29 cellular contexts compared by ENCODE assay signal in genomic region chr5:109938453-109938852, GRCh38.
"Had no signal": no experiment of that assay in that cellular context is flagged by ENCODE, and none has a peak within 500 bp of the region (broad histone marks: within the 10 kb centered on the region; RNA-seq: fewer than 3 reads in every experiment).

No MANE protein-coding gene starts in this region.

- H3K9me3 ChIP-seq: ovary, suprapubic skin, testis, vagina had no signal

- H3K4me2 ChIP-seq: neural progenitor cell, smooth muscle cell had no signal

- H2AFZ ChIP-seq: neural progenitor cell, parathyroid adenoma had no signal

- H3K4me3 ChIP-seq: neural progenitor cell, ovary, psoas muscle, skin epidermis, smooth muscle cell, spleen, suprapubic skin, testis, tibial artery, transverse colon, upper lobe of left lung, vagina had no signal

- H3K4me1 ChIP-seq: parathyroid adenoma, psoas muscle, spleen, suprapubic skin, testis, tibial artery, transverse colon, upper lobe of left lung, vagina had no signal

- H3K36me3 ChIP-seq: neural progenitor cell, ovary, spleen, suprapubic skin, tibial artery, transverse colon, upper lobe of left lung, vagina had no signal

- FAIRE-seq: urothelium cell line had no signal

- ATAC-seq: naive thymus-derived CD4-positive, alpha-beta T cell; natural killer cell; psoas muscle; right cardiac atrium; sciatic nerve; stimulated activated naive CD8-positive, alpha-beta T cell treated with anti-CD3 and anti-CD28 coated beads, Interleukin-15, amount 100 ng/mL, for 72 hours; stimulated activated naive CD8-positive, alpha-beta T cell treated with anti-CD3 and anti-CD28 coated beads, Interleukin-15, Interleukin-2, amounts not matched to agents 100 U/mL and 50 U/mL, for 24 hours had no signal

- H3K27ac ChIP-seq: neural progenitor cell, ovary, parathyroid adenoma, psoas muscle, skin epidermis, spleen, suprapubic skin, testis, tibial artery, transverse colon, upper lobe of left lung, vagina had no signal

- DNase-seq: naive thymus-derived CD4-positive, alpha-beta T cell; natural killer cell; occipital lobe; ovary; posterior cingulate gyrus; psoas muscle; right cardiac atrium; spleen; stimulated activated CD4-positive, alpha-beta T cell treated with anti-CD3 and anti-CD28 coated beads, Interleukin-12 subunit alpha, Interleukin-12 subunit beta, amount 100 ng/mL, for 4 hours; stimulated activated CD4-positive, alpha-beta T cell treated with anti-CD3 and anti-CD28 coated beads, Interleukin-1b, Interleukin-23, amount 100 ng/mL, for 48 hours; stimulated activated CD4-positive, alpha-beta T cell treated with anti-CD3 and anti-CD28 coated beads, Interleukin-4, amount 100 ng/mL, for 1 hour; stimulated activated CD4-positive, alpha-beta T cell treated with anti-CD3 and anti-CD28 coated beads, Interleukin-4, amount 100 ng/mL, for 4 hours; stimulated activated CD8-positive, alpha-beta memory T cell treated with anti-CD3 and anti-CD28 coated beads, Interleukin-4, amount 100 ng/mL, for 48 hours; stimulated activated naive CD4-positive, alpha-beta T cell; stimulated activated naive CD8-positive, alpha-beta T cell treated with anti-CD3 and anti-CD28 coated beads, Interleukin-15, amount 100 ng/mL, for 72 hours; stimulated activated naive CD8-positive, alpha-beta T cell treated with anti-CD3 and anti-CD28 coated beads, Interleukin-15, Interleukin-2, amounts not matched to agents 100 U/mL and 50 U/mL, for 24 hours; substantia nigra; testis; tibial artery; transverse colon; upper lobe of left lung had no signal

- H3K79me2 ChIP-seq: parathyroid adenoma had no signal

- H3K9ac ChIP-seq: neural progenitor cell, parathyroid adenoma had no signal

- H3K27me3 ChIP-seq: neural progenitor cell, ovary, spleen, suprapubic skin, testis, tibial artery, transverse colon, upper lobe of left lung, vagina had no signal
